ENCODE assay signal across 7 cellular contexts in genomic region chr6:54244430-54244829, GRCh38.
DNase-seq lines count a peak whose midpoint lies in the region; ATAC-seq and TF ChIP-seq lines count a peak whose summit lies in the region.

No MANE protein-coding gene starts in this region.

- H3K27me3 ChIP-seq in dorsolateral prefrontal cortex (no peaks in the 10 kb centered on the region), psoas muscle (ENCODE audit: insufficient read depth in 3 of 3, low read length in 2 of 3) (no peaks in the 10 kb centered on the region)

- no peak overlapping the region for H3K4me3 ChIP-seq in NB4 (ENCODE audit: low read depth, low read length)
- H3K4me3 ChIP-seq in dorsolateral prefrontal cortex: no peak overlapping the region
- H3K4me3 ChIP-seq in psoas muscle: no peak overlapping the region

- no peak for TF ChIP-seq POLR2A in NB4 (IDR thresholded peaks at IDR 0.05; ENCODE audit: extremely low read depth, insufficient read length)

- 58 to 68% (median 62%) methylated on average over 1 of the region's 1 CpG for WGBS in psoas muscle, 3 donors

- H3K4me1 ChIP-seq in psoas muscle: no peaks in the 10 kb centered on the region

- peaks cover 0 to 8% of the 10 kb centered on the region in 2 donors for H3K36me3 ChIP-seq in psoas muscle (ENCODE audit: insufficient read depth in 1 of 2, low read depth in 1 of 2)

- H3K27ac ChIP-seq in dorsolateral prefrontal cortex (no peak overlapping the region), psoas muscle (no peak overlapping the region)

- TF ChIP-seq CTCF in GM12872 (IDR thresholded peaks at IDR 0.05; ENCODE audit: insufficient read depth, low read depth, low read length): peak; percentile 66
- TF ChIP-seq CTCF in NB4 (IDR thresholded peaks at IDR 0.05; ENCODE audit: low read depth, low read length): peak; percentile 28
- peak; percentile 24 to 63 (median 46) for TF ChIP-seq CTCF in dorsolateral prefrontal cortex (IDR thresholded peaks at IDR 0.05 in 54 of 56, conservative IDR thresholded peaks at IDR 0.05 in 2 of 56; ENCODE audit: low read depth in 1 of 56, partially characterized antibody in 56 of 56)
- peak; percentile 46 for TF ChIP-seq CTCF in psoas muscle (IDR thresholded peaks at IDR 0.05)

- intact Hi-C loops in dorsolateral prefrontal cortex (cut with DNase I): no loop called here
- intact Hi-C loops in psoas muscle (cut with DNase I): no loop called here

- DNase-seq in NB4 (ENCODE audit: low read depth): peak; percentile 22
- DNase-seq in dorsolateral prefrontal cortex: no peak
- DNase-seq in psoas muscle: no peak
- no peak for DNase-seq in T1000 (lab: John Stamatoyannopoulos, UW)

- ATAC-seq in psoas muscle (no peak), HG02870 (IDR thresholded peaks at IDR 0.05; ENCODE audit: unreplicated experiment) (no peak), GM18498 (IDR thresholded peaks at IDR 0.05; ENCODE audit: unreplicated experiment) (no peak)

- H3K9me3 ChIP-seq in psoas muscle: no peaks in the 10 kb centered on the region
